Comparison of ENCODE assay signal across 1 cellular context in the genomic region with DNA sequence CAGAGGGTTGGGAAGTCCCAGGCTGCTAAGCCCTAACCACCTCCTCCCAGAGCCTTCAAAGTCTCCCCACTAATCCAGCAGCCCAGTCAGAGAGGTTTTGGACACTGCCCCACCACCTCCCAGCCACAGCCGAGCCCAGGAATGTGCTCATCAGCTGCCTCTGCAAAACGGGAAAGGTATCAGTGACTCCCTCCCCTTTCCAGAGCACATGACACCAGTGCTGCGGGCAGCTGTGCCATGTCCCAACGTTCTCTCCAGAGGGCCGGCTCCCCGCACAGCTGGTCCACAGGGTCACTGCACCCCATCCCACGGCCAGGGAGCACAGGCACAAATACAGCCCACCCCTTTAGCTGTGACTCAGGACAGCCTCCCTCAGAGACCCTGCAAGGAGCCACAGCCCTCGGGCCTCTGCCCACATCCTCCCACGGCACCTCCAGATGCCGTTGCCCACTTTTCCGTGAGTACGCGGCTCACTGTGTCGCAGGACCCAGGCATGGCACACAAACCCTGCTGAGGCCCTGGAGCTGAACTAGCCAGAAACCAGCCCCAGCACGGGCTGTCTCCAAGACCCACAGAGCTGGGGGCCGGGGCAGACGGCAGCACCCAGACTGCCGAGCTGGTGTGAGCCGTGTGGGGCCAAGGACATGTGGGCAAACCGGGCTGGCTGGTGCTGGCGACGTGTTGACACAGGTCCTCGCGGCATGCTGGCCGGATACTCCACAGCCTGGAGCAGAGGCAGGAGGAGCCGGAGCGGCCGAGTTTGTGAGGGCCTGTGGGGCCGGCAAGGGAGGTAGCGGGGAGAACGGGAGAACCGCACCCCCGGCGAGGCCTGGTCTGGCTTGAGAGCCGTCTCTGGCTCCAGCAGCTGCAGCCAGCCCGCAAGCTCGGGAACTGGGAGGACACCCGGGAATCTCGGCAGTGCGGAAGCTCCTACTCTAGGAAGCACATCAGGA.
TF ChIP-seq lines count a peak whose summit lies in the region.

No MANE protein-coding gene starts in this region.

TF ChIP-seq in HepG2, 621 proteins besides CTCF, POLR2A, EP300 and RAD21 (continues in another document):
- TF ChIP-seq POGZ (CRISPR knock-in tag; IDR thresholded peaks at IDR 0.05) = no peak
- TF ChIP-seq, protein P1, sequence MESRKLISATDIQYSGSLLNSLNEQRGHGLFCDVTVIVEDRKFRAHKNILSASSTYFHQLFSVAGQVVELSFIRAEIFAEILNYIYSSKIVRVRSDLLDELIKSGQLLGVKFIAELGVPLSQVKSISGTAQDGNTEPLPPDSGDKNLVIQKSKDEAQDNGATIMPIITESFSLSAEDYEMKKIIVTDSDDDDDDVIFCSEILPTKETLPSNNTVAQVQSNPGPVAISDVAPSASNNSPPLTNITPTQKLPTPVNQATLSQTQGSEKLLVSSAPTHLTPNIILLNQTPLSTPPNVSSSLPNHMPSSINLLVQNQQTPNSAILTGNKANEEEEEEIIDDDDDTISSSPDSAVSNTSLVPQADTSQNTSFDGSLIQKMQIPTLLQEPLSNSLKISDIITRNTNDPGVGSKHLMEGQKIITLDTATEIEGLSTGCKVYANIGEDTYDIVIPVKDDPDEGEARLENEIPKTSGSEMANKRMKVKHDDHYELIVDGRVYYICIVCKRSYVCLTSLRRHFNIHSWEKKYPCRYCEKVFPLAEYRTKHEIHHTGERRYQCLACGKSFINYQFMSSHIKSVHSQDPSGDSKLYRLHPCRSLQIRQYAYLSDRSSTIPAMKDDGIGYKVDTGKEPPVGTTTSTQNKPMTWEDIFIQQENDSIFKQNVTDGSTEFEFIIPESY (CRISPR knock-in tag; IDR thresholded peaks at IDR 0.05) = peak; percentile 89; the same call in 1 of the 2 replicates
- TF ChIP-seq FOXA3 (CRISPR knock-in tag; IDR thresholded peaks at IDR 0.05) = peak; percentile 54
- TF ChIP-seq TP53 (CRISPR knock-in tag; conservative IDR thresholded peaks at IDR 0.05) = no peak
- TF ChIP-seq RFX3 (CRISPR knock-in tag; IDR thresholded peaks at IDR 0.05) = no peak
- no peak for TF ChIP-seq ATM (IDR thresholded peaks at IDR 0.05; ENCODE audit: borderline replicate concordance)
- TF ChIP-seq HCFC1 (IDR thresholded peaks at IDR 0.05; ENCODE audit: low read depth, low read length) = no peak
- TF ChIP-seq, protein P2, sequence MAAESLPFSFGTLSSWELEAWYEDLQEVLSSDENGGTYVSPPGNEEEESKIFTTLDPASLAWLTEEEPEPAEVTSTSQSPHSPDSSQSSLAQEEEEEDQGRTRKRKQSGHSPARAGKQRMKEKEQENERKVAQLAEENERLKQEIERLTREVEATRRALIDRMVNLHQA (CRISPR knock-in tag; IDR thresholded peaks at IDR 0.05) = no peak
- no peak for TF ChIP-seq ZSCAN25 (CRISPR knock-in tag; IDR thresholded peaks at IDR 0.05)
- TF ChIP-seq, protein P3, sequence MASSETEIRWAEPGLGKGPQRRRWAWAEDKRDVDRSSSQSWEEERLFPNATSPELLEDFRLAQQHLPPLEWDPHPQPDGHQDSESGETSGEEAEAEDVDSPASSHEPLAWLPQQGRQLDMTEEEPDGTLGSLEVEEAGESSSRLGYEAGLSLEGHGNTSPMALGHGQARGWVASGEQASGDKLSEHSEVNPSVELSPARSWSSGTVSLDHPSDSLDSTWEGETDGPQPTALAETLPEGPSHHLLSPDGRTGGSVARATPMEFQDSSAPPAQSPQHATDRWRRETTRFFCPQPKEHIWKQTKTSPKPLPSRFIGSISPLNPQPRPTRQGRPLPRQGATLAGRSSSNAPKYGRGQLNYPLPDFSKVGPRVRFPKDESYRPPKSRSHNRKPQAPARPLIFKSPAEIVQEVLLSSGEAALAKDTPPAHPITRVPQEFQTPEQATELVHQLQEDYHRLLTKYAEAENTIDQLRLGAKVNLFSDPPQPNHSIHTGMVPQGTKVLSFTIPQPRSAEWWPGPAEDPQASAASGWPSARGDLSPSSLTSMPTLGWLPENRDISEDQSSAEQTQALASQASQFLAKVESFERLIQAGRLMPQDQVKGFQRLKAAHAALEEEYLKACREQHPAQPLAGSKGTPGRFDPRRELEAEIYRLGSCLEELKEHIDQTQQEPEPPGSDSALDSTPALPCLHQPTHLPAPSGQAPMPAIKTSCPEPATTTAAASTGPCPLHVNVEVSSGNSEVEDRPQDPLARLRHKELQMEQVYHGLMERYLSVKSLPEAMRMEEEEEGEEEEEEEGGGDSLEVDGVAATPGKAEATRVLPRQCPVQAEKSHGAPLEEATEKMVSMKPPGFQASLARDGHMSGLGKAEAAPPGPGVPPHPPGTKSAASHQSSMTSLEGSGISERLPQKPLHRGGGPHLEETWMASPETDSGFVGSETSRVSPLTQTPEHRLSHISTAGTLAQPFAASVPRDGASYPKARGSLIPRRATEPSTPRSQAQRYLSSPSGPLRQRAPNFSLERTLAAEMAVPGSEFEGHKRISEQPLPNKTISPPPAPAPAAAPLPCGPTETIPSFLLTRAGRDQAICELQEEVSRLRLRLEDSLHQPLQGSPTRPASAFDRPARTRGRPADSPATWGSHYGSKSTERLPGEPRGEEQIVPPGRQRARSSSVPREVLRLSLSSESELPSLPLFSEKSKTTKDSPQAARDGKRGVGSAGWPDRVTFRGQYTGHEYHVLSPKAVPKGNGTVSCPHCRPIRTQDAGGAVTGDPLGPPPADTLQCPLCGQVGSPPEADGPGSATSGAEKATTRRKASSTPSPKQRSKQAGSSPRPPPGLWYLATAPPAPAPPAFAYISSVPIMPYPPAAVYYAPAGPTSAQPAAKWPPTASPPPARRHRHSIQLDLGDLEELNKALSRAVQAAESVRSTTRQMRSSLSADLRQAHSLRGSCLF (CRISPR knock-in tag; IDR thresholded peaks at IDR 0.05; ENCODE audit: borderline replicate concordance) = no peak
- TF ChIP-seq ZNF788 (CRISPR knock-in tag; IDR thresholded peaks at IDR 0.05; ENCODE audit: borderline replicate concordance) = peak; percentile 20; the same call in 1 of the 2 replicates
- TF ChIP-seq TEAD2 (CRISPR knock-in tag; IDR thresholded peaks at IDR 0.05) = no peak
- peak; percentile 44; the same call in 1 of the 2 replicates for TF ChIP-seq ZNF296 (CRISPR knock-in tag; conservative IDR thresholded peaks at IDR 0.05)
- TF ChIP-seq, protein P4, sequence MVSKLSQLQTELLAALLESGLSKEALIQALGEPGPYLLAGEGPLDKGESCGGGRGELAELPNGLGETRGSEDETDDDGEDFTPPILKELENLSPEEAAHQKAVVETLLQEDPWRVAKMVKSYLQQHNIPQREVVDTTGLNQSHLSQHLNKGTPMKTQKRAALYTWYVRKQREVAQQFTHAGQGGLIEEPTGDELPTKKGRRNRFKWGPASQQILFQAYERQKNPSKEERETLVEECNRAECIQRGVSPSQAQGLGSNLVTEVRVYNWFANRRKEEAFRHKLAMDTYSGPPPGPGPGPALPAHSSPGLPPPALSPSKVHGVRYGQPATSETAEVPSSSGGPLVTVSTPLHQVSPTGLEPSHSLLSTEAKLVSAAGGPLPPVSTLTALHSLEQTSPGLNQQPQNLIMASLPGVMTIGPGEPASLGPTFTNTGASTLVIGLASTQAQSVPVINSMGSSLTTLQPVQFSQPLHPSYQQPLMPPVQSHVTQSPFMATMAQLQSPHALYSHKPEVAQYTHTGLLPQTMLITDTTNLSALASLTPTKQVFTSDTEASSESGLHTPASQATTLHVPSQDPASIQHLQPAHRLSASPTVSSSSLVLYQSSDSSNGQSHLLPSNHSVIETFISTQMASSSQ (IDR thresholded peaks at IDR 0.05; ENCODE audit: low read depth) = no peak
- TF ChIP-seq, protein P4 (CRISPR knock-in tag; IDR thresholded peaks at IDR 0.05; ENCODE audit: borderline replicate concordance) = no peak
- no peak for TF ChIP-seq ETV5 (CRISPR knock-in tag; IDR thresholded peaks at IDR 0.05; ENCODE audit: borderline replicate concordance)
- no peak for TF ChIP-seq NBN (conservative IDR thresholded peaks at IDR 0.05)
- no peak for TF ChIP-seq PLRG1 (conservative IDR thresholded peaks at IDR 0.05)
- no peak for TF ChIP-seq NRL (CRISPR knock-in tag; IDR thresholded peaks at IDR 0.05; ENCODE audit: borderline replicate concordance)
- TF ChIP-seq RXRB (CRISPR knock-in tag; IDR thresholded peaks at IDR 0.05; ENCODE audit: borderline replicate concordance) = no peak
- TF ChIP-seq ZNF768 (CRISPR knock-in tag; IDR thresholded peaks at IDR 0.05) = 0 out of 2 replicates have a peak, but pooled peaks have one; percentile 6
- no peak for TF ChIP-seq ESRRA (CRISPR knock-in tag; IDR thresholded peaks at IDR 0.05; ENCODE audit: low read depth)
- TF ChIP-seq TARDBP (CRISPR knock-in tag; IDR thresholded peaks at IDR 0.05) = no peak; the same call in 1 of the 2 replicates
- TF ChIP-seq ZNF543 (CRISPR knock-in tag; IDR thresholded peaks at IDR 0.05) = no peak
- TF ChIP-seq ZNF326 (CRISPR knock-in tag; IDR thresholded peaks at IDR 0.05; ENCODE audit: borderline replicate concordance) = no peak
- TF ChIP-seq, protein P5, sequence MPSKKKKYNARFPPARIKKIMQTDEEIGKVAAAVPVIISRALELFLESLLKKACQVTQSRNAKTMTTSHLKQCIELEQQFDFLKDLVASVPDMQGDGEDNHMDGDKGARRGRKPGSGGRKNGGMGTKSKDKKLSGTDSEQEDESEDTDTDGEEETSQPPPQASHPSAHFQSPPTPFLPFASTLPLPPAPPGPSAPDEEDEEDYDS (CRISPR knock-in tag; IDR thresholded peaks at IDR 0.05) = no peak
- no peak for TF ChIP-seq MYNN (CRISPR knock-in tag; IDR thresholded peaks at IDR 0.05; ENCODE audit: low read depth)
- TF ChIP-seq PRMT3 (CRISPR knock-in tag; IDR thresholded peaks at IDR 0.05; ENCODE audit: borderline replicate concordance, low read depth) = no peak
- TF ChIP-seq, protein P6, sequence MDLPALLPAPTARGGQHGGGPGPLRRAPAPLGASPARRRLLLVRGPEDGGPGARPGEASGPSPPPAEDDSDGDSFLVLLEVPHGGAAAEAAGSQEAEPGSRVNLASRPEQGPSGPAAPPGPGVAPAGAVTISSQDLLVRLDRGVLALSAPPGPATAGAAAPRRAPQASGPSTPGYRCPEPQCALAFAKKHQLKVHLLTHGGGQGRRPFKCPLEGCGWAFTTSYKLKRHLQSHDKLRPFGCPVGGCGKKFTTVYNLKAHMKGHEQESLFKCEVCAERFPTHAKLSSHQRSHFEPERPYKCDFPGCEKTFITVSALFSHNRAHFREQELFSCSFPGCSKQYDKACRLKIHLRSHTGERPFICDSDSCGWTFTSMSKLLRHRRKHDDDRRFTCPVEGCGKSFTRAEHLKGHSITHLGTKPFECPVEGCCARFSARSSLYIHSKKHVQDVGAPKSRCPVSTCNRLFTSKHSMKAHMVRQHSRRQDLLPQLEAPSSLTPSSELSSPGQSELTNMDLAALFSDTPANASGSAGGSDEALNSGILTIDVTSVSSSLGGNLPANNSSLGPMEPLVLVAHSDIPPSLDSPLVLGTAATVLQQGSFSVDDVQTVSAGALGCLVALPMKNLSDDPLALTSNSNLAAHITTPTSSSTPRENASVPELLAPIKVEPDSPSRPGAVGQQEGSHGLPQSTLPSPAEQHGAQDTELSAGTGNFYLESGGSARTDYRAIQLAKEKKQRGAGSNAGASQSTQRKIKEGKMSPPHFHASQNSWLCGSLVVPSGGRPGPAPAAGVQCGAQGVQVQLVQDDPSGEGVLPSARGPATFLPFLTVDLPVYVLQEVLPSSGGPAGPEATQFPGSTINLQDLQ (CRISPR knock-in tag; IDR thresholded peaks at IDR 0.05) = no peak
- TF ChIP-seq, protein P7, sequence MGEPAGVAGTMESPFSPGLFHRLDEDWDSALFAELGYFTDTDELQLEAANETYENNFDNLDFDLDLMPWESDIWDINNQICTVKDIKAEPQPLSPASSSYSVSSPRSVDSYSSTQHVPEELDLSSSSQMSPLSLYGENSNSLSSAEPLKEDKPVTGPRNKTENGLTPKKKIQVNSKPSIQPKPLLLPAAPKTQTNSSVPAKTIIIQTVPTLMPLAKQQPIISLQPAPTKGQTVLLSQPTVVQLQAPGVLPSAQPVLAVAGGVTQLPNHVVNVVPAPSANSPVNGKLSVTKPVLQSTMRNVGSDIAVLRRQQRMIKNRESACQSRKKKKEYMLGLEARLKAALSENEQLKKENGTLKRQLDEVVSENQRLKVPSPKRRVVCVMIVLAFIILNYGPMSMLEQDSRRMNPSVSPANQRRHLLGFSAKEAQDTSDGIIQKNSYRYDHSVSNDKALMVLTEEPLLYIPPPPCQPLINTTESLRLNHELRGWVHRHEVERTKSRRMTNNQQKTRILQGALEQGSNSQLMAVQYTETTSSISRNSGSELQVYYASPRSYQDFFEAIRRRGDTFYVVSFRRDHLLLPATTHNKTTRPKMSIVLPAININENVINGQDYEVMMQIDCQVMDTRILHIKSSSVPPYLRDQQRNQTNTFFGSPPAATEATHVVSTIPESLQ (CRISPR knock-in tag; conservative IDR thresholded peaks at IDR 0.05) = no peak
- no peak for TF ChIP-seq YY1 (IDR thresholded peaks at IDR 0.05; ENCODE audit: insufficient read depth, insufficient replicate concordance, low read depth, low read length)
- TF ChIP-seq, protein P8, sequence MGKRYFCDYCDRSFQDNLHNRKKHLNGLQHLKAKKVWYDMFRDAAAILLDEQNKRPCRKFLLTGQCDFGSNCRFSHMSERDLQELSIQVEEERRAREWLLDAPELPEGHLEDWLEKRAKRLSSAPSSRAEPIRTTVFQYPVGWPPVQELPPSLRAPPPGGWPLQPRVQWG (CRISPR knock-in tag; IDR thresholded peaks at IDR 0.05; ENCODE audit: borderline replicate concordance, low read depth) = no peak
- TF ChIP-seq BHLHE40 (IDR thresholded peaks at IDR 0.05; ENCODE audit: low read length) = 0 out of 2 replicates have a peak, but pooled peaks have one; percentile 8
- TF ChIP-seq JDP2 (CRISPR knock-in tag; IDR thresholded peaks at IDR 0.05; ENCODE audit: borderline replicate concordance) = no peak
- TF ChIP-seq MAFF (IDR thresholded peaks at IDR 0.05; ENCODE audit: low read depth, low read length) = no peak
- no peak for TF ChIP-seq SMAD1 (CRISPR knock-in tag; IDR thresholded peaks at IDR 0.05; ENCODE audit: borderline replicate concordance, low read depth)
- TF ChIP-seq ZNF792 (CRISPR knock-in tag; IDR thresholded peaks at IDR 0.05) = no peak
- TF ChIP-seq, protein P9, sequence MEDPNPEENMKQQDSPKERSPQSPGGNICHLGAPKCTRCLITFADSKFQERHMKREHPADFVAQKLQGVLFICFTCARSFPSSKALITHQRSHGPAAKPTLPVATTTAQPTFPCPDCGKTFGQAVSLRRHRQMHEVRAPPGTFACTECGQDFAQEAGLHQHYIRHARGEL (CRISPR knock-in tag; IDR thresholded peaks at IDR 0.05) = no peak
- TF ChIP-seq, protein P10, sequence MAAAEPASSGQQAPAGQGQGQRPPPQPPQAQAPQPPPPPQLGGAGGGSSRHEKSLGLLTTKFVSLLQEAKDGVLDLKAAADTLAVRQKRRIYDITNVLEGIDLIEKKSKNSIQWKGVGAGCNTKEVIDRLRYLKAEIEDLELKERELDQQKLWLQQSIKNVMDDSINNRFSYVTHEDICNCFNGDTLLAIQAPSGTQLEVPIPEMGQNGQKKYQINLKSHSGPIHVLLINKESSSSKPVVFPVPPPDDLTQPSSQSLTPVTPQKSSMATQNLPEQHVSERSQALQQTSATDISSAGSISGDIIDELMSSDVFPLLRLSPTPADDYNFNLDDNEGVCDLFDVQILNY (CRISPR knock-in tag; conservative IDR thresholded peaks at IDR 0.05) = no peak
- no peak for TF ChIP-seq SMC3 (IDR thresholded peaks at IDR 0.05; ENCODE audit: low read length)
- no peak for TF ChIP-seq ZNF317 (CRISPR knock-in tag; IDR thresholded peaks at IDR 0.05)
